ENCODE assay signal across 7 cellular contexts in the genomic region with DNA sequence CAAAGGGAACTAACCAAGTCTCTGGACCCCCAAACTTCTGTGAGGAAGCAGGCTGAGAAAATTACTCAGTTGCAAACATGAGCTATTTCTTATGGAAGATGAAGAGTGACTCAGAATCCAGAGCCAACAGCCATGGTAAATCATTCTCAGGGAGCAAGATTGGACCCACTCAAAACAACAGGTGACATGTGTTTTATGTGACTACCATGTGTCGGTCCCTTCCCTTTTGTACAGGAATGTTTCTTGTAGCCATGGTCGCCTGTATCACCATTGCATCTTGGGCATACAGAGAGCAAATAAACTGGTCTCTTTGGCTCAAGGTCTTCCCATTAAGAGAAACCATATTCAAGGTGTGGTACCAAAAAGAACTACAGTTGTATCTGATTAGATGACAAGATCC.
"Had no signal": no experiment of that assay in that cellular context is flagged by ENCODE, and none has a peak within 500 bp of the region (broad histone marks: within the 10 kb centered on the region; RNA-seq: fewer than 3 reads in every experiment).

No MANE protein-coding gene starts in this region.

- H3K27ac ChIP-seq: GM23248 had no signal

- H3K9me3 ChIP-seq: HAP-1 had no signal

- H3K36me3 ChIP-seq: HAP-1 had no signal

- H3K4me3 ChIP-seq: GM23248, HAP-1 had no signal

- ATAC-seq: HCT116 had no signal

- H2AFZ ChIP-seq: GM23248 had no signal

- DNase-seq: GM23248, GOT3, H7, HFFc6, KG1 had no signal

- H3K9ac ChIP-seq: GM23248 had no signal
